8 cellular contexts compared by ENCODE assay signal in genomic region chr7:81447351-81447952, GRCh38.
A peak's percentile ranks its signal among the peaks of the same experiment; 100 is the strongest.
DNase-seq lines count a peak whose midpoint lies in the region; ATAC-seq, FAIRE-seq and TF ChIP-seq lines count a peak whose summit lies in the region.

No MANE protein-coding gene starts in this region.

- H3K9ac ChIP-seq in smooth muscle cell (ENCODE audit: low read depth): no peak overlapping the region

- H4K20me1 ChIP-seq in smooth muscle cell (ENCODE audit: low read depth): no peaks in the 10 kb centered on the region

- POLR2A ChIA-PET in Panc1 (lab: Charles Lee): no interaction called here

- TF ChIP-seq CTCF in Panc1 (IDR thresholded peaks at IDR 0.05) (peak; percentile 72), esophagus squamous epithelium (IDR thresholded peaks at IDR 0.05) (peak in 5 of 6 experiments; percentile 36 to 57 (median 42)), smooth muscle cell (IDR thresholded peaks at IDR 0.05; ENCODE audit: borderline replicate concordance, insufficient read depth, poor library complexity, severe bottlenecking) (peak; percentile 42), omental fat pad (IDR thresholded peaks at IDR 0.05) (no peak)

- H3K4me3 ChIP-seq in Panc1 (ENCODE audit: low read depth in 2 of 2, low read length in 2 of 2) (no peak overlapping the region), esophagus squamous epithelium (no peak overlapping the region), smooth muscle cell (no peak overlapping the region)

- H3K9me3 ChIP-seq in Panc1 (ENCODE audit: control insufficient read depth, insufficient read depth, low read depth, low read length): peaks cover 6% of the 10 kb centered on the region; the same call in 1 of the 2 replicates
- no peaks in the 10 kb centered on the region for H3K9me3 ChIP-seq in esophagus squamous epithelium
- no peaks in the 10 kb centered on the region for H3K9me3 ChIP-seq in smooth muscle cell (replicated peaks; ENCODE audit: low read depth)

- CTCF ChIA-PET in Panc1 (lab: Charles Lee): interaction anchor here (0.6 kb wide), 1 partner anchor 23 kb away, joined by 3 read pairs; no protein-coding TSS in a partner anchor

- no peak for FAIRE-seq in HTR-8/SVneo (lab: Jason Lieb, UNC)

- H3K4me2 ChIP-seq in smooth muscle cell: no peak overlapping the region

- peak; percentile 58 for DNase-seq in AG20443 (ENCODE audit: low spot score)
- peak; percentile 10 for DNase-seq in HTR-8/SVneo (ENCODE audit: insufficient read length, low spot score)
- DNase-seq in Panc1 (ENCODE audit: low read depth, low spot score): peak; percentile 75
- no peak for DNase-seq in esophagus squamous epithelium (lab: John Stamatoyannopoulos, UW)
- DNase-seq in smooth muscle cell (lab: John Stamatoyannopoulos, UW; ENCODE audit: unreplicated experiment): no peak
- no peak for DNase-seq in 8988T
- DNase-seq in activated T-cell treated with anti-CD3 and anti-CD28 coated beads, Interleukin-2, amount 50 U/mL, for 1 hour: no peak
- no peak for DNase-seq in omental fat pad (ENCODE audit: low spot score)

- no peak overlapping the region for H2AFZ ChIP-seq in smooth muscle cell (ENCODE audit: low read depth)

- peaks cover 13% of the 10 kb centered on the region for H3K4me1 ChIP-seq in Panc1 (ENCODE audit: control insufficient read depth, insufficient read depth, low read length)
- no peaks in the 10 kb centered on the region for H3K4me1 ChIP-seq in esophagus squamous epithelium
- H3K4me1 ChIP-seq in smooth muscle cell (ENCODE audit: low read depth): no peaks in the 10 kb centered on the region

- TF ChIP-seq POLR2A in esophagus squamous epithelium (IDR thresholded peaks at IDR 0.05): no peak

- H3K79me2 ChIP-seq in smooth muscle cell (ENCODE audit: low read depth): no peaks in the 10 kb centered on the region

- H3K36me3 ChIP-seq in Panc1 (ENCODE audit: control insufficient read depth, insufficient read depth, low read length) (no peaks in the 10 kb centered on the region), esophagus squamous epithelium (no peaks in the 10 kb centered on the region), smooth muscle cell (ENCODE audit: low read depth) (no peaks in the 10 kb centered on the region)

- no peaks in the 10 kb centered on the region for H3F3A ChIP-seq in smooth muscle cell (ENCODE audit: low read depth)

- intact Hi-C loops in Panc1 (cut with micrococcal nuclease; ENCODE audit: unreplicated experiment) (loop anchor here (5.0 kb wide), 1 partner anchor 530 kb away; the partner anchor contains the start of gene SEMA3C), esophagus squamous epithelium (cut with DNase I) (no loop called here)

- H3K27me3 ChIP-seq in Panc1 (ENCODE audit: control insufficient read depth, insufficient read depth, low read length): no peaks in the 10 kb centered on the region
- H3K27me3 ChIP-seq in esophagus squamous epithelium: no peaks in the 10 kb centered on the region
- no peaks in the 10 kb centered on the region for H3K27me3 ChIP-seq in smooth muscle cell (ENCODE audit: low read depth)

- 23 to 31% methylated on average over 4 of the region's 4 CpGs for WGBS in esophagus squamous epithelium, 2 donors
- 30% methylated on average over 4 of the region's 4 CpGs for WGBS in smooth muscle cell (ENCODE audit: low lambda C conversion rate)

- peak overlapping the region; percentile 61; the same call in 1 of the 2 replicates for H3K27ac ChIP-seq in Panc1 (ENCODE audit: low read length)
- H3K27ac ChIP-seq in esophagus squamous epithelium: no peak overlapping the region
- no peak overlapping the region for H3K27ac ChIP-seq in smooth muscle cell (ENCODE audit: low read depth)

- ATAC-seq in Panc1: peak; percentile 100
- no peak for ATAC-seq in omental fat pad (ENCODE audit: low FRiP score)

- in situ Hi-C loops in Panc1 (cut with HindIII; ENCODE audit: low pct_unique_long_range_greater_than_20kb, low sequenced_read_pairs): no loop called here

- BruUV-seq in Panc1 (replicated peaks; lab: Mats Ljungman, UMichigan): no TSS peak

Comparison
In these comparisons a context has a peak if more than half of its experiments do, and no peak if none do; other contexts are left out.
1. DNase-seq: peak in AG20443 (single experiment), HTR-8/SVneo (single experiment) and Panc1 (single experiment); none in esophagus squamous epithelium (single experiment), smooth muscle cell (single experiment), 8988T (single experiment), activated T-cell treated with anti-CD3 and anti-CD28 coated beads, Interleukin-2, amount 50 U/mL, for 1 hour (single experiment) and omental fat pad (single experiment).
2. CTCF ChIP-seq: peak in Panc1 (single experiment), esophagus squamous epithelium (5 of 6) and smooth muscle cell (single experiment); none in omental fat pad (0 of 3).